14 cellular contexts compared by ENCODE assay signal in the genomic region with DNA sequence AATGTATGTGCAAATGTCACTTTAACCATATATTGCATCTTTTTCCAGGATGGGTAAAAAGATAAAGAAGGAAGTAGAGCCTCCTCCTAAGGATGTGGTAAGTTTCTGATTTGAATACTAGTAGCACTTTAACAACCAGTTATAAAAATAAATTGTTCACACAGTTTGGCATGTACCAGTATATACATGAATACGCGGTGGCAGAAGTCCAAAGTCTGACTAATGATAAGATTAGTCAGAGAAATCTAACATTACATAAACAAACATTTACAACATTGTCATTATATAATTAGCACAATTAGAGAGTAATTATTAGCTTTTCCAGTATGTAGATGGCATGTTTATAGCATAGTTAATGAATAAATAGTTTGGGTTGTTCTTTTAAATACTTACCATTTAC. TPM values are rescaled to one million over a fixed set of nuclear protein-coding genes. Genes with fewer than 3 reads are reported as not detected.
DNase-seq lines count a peak whose midpoint lies in the region; ATAC-seq, FAIRE-seq and TF ChIP-seq lines count a peak whose summit lies in the region.
"Had no signal": no experiment of that assay in that cellular context is flagged by ENCODE, and none has a peak within 500 bp of the region (broad histone marks: within the 10 kb centered on the region; RNA-seq: fewer than 3 reads in every experiment).

No MANE protein-coding gene starts in this region.

- H3K27me3 ChIP-seq in HCT116 (ENCODE audit: insufficient read depth, low read length), result no peaks in the 10 kb centered on the region
- H3K27me3 ChIP-seq: thyroid gland had no signal

- H3K79me2 ChIP-seq in HCT116 (ENCODE audit: insufficient read depth, low read length), result no peaks in the 10 kb centered on the region

- DNase-seq in GM18507 (ENCODE audit: extremely low spot score, insufficient read length, low read depth), result no peak
- no peak for DNase-seq in HCT116 (ENCODE audit: low read depth, low spot score)
- DNase-seq in NCI-H446 treated with DMSO at 0.1 percent for 48 hours (lab: John Stamatoyannopoulos, UW), result peak; percentile 22
- peak; percentile 37 to 66 for DNase-seq in foreskin fibroblast
- DNase-seq in mesothelial cell of epicardium (ENCODE audit: low spot score in 2 of 2, unreplicated experiment in 2 of 2), result no peak
- DNase-seq in left lobe of liver (ENCODE audit: low spot score), result no peak
- no peak for DNase-seq in SK-N-DZ (ENCODE audit: low spot score)
- DNase-seq: DMS153; naive B cell; stimulated activated CD4-positive, alpha-beta T cell treated with anti-CD3 and anti-CD28 coated beads, Interleukin-2, amount 100 ng/mL, for 48 hours; thyroid gland had no signal

- TF ChIP-seq CTCF in HCT116 (IDR thresholded peaks at IDR 0.05 in 2 of 3, conservative IDR thresholded peaks at IDR 0.05 in 1 of 3; ENCODE audit: borderline replicate concordance in 1 of 3, insufficient read depth in 1 of 3, low read depth in 2 of 3, low read length in 2 of 3) (no peak), foreskin fibroblast (IDR thresholded peaks at IDR 0.05; ENCODE audit: low read depth, low read length) (no peak), mesothelial cell of epicardium (IDR thresholded peaks at IDR 0.05; ENCODE audit: unreplicated experiment) (no peak)

- H3K27me3 Mint-ChIP-seq in mesothelial cell of epicardium (ENCODE audit: low read depth), result no peaks in the 10 kb centered on the region

- H4K20me1 ChIP-seq in HCT116 (ENCODE audit: insufficient read depth), result no peaks in the 10 kb centered on the region

- POLR2A ChIA-PET in HCT116 (lab: Charles Lee), result interaction anchor here (0.8 kb wide), 1 partner anchor 11 kb away, joined by 3 read pairs; no protein-coding TSS in a partner anchor

- no peak overlapping the region for H3K4me3 Mint-ChIP-seq in mesothelial cell of epicardium

- intact Hi-C loops in HCT116 (cut with micrococcal nuclease), result no loop called here

- RAD21 ChIA-PET in HCT116 (lab: Charles Lee; ENCODE audit: low non-redundant PET in 1 of 2, low total read pairs in 2 of 2, uncharacterized antibody in 2 of 2, unreplicated experiment in 2 of 2), result no interaction called here

- CTCF ChIA-PET in HCT116 (lab: Charles Lee), result no interaction called here

- ATAC-seq in HCT116, result no peak
- no peak for ATAC-seq in SK-N-SH treated with all-trans-retinoic acid at 6 μM for 48 hours
- ATAC-seq in left lobe of liver, result no peak

- FAIRE-seq in GM18507 (lab: Jason Lieb, UNC), result peak; percentile 76

- H3K4me2 ChIP-seq in HCT116 (ENCODE audit: low read length), result peak overlapping the region; percentile 24; the same call in 1 of the 2 replicates
- H3K4me2 ChIP-seq: PC-9 had no signal

- H3K4me3 ChIP-seq in HCT116 (replicated peaks in 1 of 2; ENCODE audit: low read depth in 1 of 2, low read length in 2 of 2), result no peak overlapping the region
- no peak overlapping the region for H3K4me3 ChIP-seq in foreskin fibroblast (ENCODE audit: low read depth in 1 of 2, low read length in 2 of 2)
- H3K4me3 ChIP-seq: PC-9, thyroid gland had no signal

- H3K4me1 ChIP-seq in HCT116 (ENCODE audit: control insufficient read depth in 1 of 2, insufficient read depth in 2 of 2, low read length in 2 of 2), result peaks cover 0 to 29% of the 10 kb centered on the region in 2 experiments; a peak in 3 of 4 replicates

- H3K9ac ChIP-seq in HCT116 (ENCODE audit: low read length), result no peak overlapping the region

- H2AFZ ChIP-seq in HCT116 (ENCODE audit: low read depth, low read length, poor library complexity, severe bottlenecking), result no peak overlapping the region
- H2AFZ ChIP-seq: PC-9 had no signal

- no peaks in the 10 kb centered on the region for H3K4me1 Mint-ChIP-seq in mesothelial cell of epicardium

- H3K27ac ChIP-seq in HCT116 (ENCODE audit: low read depth, low read length), result no peak overlapping the region
- H3K27ac ChIP-seq: PC-9, thyroid gland had no signal

- H3K9me3 Mint-ChIP-seq in mesothelial cell of epicardium, result no peaks in the 10 kb centered on the region
- H3K9me3 Mint-ChIP-seq: naive B cell had no signal

- no peaks in the 10 kb centered on the region for H3K36me3 Mint-ChIP-seq in mesothelial cell of epicardium
- H3K36me3 Mint-ChIP-seq: naive B cell had no signal

- H3K9me3 ChIP-seq in HCT116 (ENCODE audit: control insufficient read depth in 1 of 2, insufficient read depth in 1 of 2, low read depth in 1 of 2, low read length in 2 of 2), result no peaks in the 10 kb centered on the region
- H3K9me3 ChIP-seq: thyroid gland had no signal

- no peaks in the 10 kb centered on the region for H3K36me3 ChIP-seq in HCT116 (ENCODE audit: control insufficient read depth in 1 of 2, insufficient read depth in 2 of 2, low read length in 2 of 2)
- H3K36me3 ChIP-seq: thyroid gland had no signal

- TF ChIP-seq RAD21 in HCT116 (IDR thresholded peaks at IDR 0.05; ENCODE audit: low read depth), result no peak

- BruUV-seq in HCT116 (replicated peaks; lab: Mats Ljungman, UMichigan), result no TSS peak

- H3K9me2 ChIP-seq in HCT116 (ENCODE audit: insufficient read depth), result no peaks in the 10 kb centered on the region

- no peak for TF ChIP-seq POLR2A in HCT116 (IDR thresholded peaks at IDR 0.05; ENCODE audit: borderline replicate concordance, extremely low read depth, insufficient read depth, insufficient read length)

- H3K27ac Mint-ChIP-seq in mesothelial cell of epicardium, result no peak overlapping the region

TF ChIP-seq in HCT116, 20 proteins besides CTCF, POLR2A, EP300 and RAD21:
- TF ChIP-seq FOSL1 (IDR thresholded peaks at IDR 0.05; ENCODE audit: low read depth), result peak; percentile 40
- peak; percentile 30; the same call in 1 of the 2 replicates for TF ChIP-seq JUND (IDR thresholded peaks at IDR 0.05)
- TF ChIP-seq, protein P1, sequence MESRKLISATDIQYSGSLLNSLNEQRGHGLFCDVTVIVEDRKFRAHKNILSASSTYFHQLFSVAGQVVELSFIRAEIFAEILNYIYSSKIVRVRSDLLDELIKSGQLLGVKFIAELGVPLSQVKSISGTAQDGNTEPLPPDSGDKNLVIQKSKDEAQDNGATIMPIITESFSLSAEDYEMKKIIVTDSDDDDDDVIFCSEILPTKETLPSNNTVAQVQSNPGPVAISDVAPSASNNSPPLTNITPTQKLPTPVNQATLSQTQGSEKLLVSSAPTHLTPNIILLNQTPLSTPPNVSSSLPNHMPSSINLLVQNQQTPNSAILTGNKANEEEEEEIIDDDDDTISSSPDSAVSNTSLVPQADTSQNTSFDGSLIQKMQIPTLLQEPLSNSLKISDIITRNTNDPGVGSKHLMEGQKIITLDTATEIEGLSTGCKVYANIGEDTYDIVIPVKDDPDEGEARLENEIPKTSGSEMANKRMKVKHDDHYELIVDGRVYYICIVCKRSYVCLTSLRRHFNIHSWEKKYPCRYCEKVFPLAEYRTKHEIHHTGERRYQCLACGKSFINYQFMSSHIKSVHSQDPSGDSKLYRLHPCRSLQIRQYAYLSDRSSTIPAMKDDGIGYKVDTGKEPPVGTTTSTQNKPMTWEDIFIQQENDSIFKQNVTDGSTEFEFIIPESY (IDR thresholded peaks at IDR 0.05; ENCODE audit: extremely low read depth, insufficient replicate concordance, low read length), result no peak
- no peak for TF ChIP-seq CBX3 (IDR thresholded peaks at IDR 0.05; ENCODE audit: low read depth)

TF ChIP-seq in SK-N-SH treated with all-trans-retinoic acid at 6 μM for 48 hours, 23 proteins besides CTCF, POLR2A, EP300 and RAD21:
- TF ChIP-seq PATZ1 (CRISPR knock-in tag; IDR thresholded peaks at IDR 0.05; ENCODE audit: borderline replicate concordance) (no peak), ZC3H10 (CRISPR knock-in tag; IDR thresholded peaks at IDR 0.05) (no peak)

RNA-seq across cellular contexts. Expression of gene ARMC3, which starts 4.1 kb away (rescaled TPM):
- total RNA-seq in HCT116 (2021; ENCODE audit: unreplicated experiment) (2.6 TPM), mesothelial cell of epicardium (0.57 to 1.3 TPM (median 0.83 TPM) in 3 replicates), left lobe of liver (not detected)
- polyA plus RNA-seq in HCT116 (2012), result 0.45 and 0.79 TPM in 2 replicates
- polyA plus RNA-seq in SK-N-DZ (2014; cell fraction: cytosol; rRNA removed), result not detected in 2 replicates
- not detected in 2 replicates for polyA plus RNA-seq in SK-N-DZ (2014; cell fraction: nucleus; rRNA removed)
- total RNA-seq: aorta had no signal

Comparison
In these comparisons a context has a peak if more than half of its experiments do, and no peak if none do; other contexts are left out.
1. DNase-seq: peak in NCI-H446 treated with DMSO at 0.1 percent for 48 hours (single experiment) and foreskin fibroblast (2 of 2); none in GM18507 (single experiment), HCT116 (single experiment), mesothelial cell of epicardium (0 of 2), left lobe of liver (single experiment) and SK-N-DZ (single experiment).